21 cellular contexts compared by ENCODE assay signal in genomic region chr2:76921006-76921405, GRCh38.
DNase-seq lines count a peak whose midpoint lies in the region; ATAC-seq, FAIRE-seq and TF ChIP-seq lines count a peak whose summit lies in the region.
"Had no signal": no experiment of that assay in that cellular context is flagged by ENCODE, and none has a peak within 500 bp of the region (broad histone marks: within the 10 kb centered on the region; RNA-seq: fewer than 3 reads in every experiment).

No MANE protein-coding gene starts in this region.

- H4K8ac ChIP-seq in IMR-90 (ENCODE audit: low read depth in 2 of 2, low read length in 2 of 2) = no peak overlapping the region
- H4K8ac ChIP-seq in H1 (ENCODE audit: extremely low read depth, insufficient read depth, low read length) = no peak overlapping the region

- in situ Hi-C loops in IMR-90 (cut with MboI; ENCODE audit: low sequenced_read_pairs) = no loop called here

- intact Hi-C loops in IMR-90 (cut with micrococcal nuclease) = no loop called here

- H2AK5ac ChIP-seq in IMR-90 (ENCODE audit: low read depth, low read length) (no peak overlapping the region), H1 (ENCODE audit: low read depth, low read length) (no peak overlapping the region)

- no peak for TF ChIP-seq EP300 in A549 (IDR thresholded peaks at IDR 0.05)
- TF ChIP-seq EP300 in H1 (IDR thresholded peaks at IDR 0.05; ENCODE audit: borderline replicate concordance in 1 of 2, low read depth in 2 of 2, low read length in 2 of 2) = no peak

- H2AK9ac ChIP-seq in IMR-90 (replicated peaks; ENCODE audit: low read depth, low read length, poor library complexity) = no peak overlapping the region

- no peak overlapping the region for H3K27ac ChIP-seq in A549
- H3K27ac ChIP-seq in IMR-90 (ENCODE audit: insufficient read depth, low read length) = no peak overlapping the region
- H3K27ac ChIP-seq in H1 (ENCODE audit: low read depth, low read length) = no peak overlapping the region
- H3K27ac ChIP-seq: BLaER1 treated with 17β-estradiol and CSF1 and Interleukin-3, amounts not matched to agents 10 nM and 100 nM; C4-2B had no signal

- peak; percentile 46 for FAIRE-seq in A549 (lab: Jason Lieb, UNC)
- no peak for FAIRE-seq in H1 (lab: Jason Lieb, UNC)
- FAIRE-seq: A204.1, D721Med, G401.6, GM12891, GM19239 had no signal

- H3K4me1 ChIP-seq in A549 (no peaks in the 10 kb centered on the region), IMR-90 (ENCODE audit: control insufficient read depth, insufficient read depth, low read length) (no peaks in the 10 kb centered on the region), H1 (replicated peaks in 1 of 4; ENCODE audit: control insufficient read depth in 3 of 4, insufficient read depth in 4 of 4, low read length in 3 of 4) (no peaks in the 10 kb centered on the region)
- H3K4me1 ChIP-seq: Caco-2 had no signal

- H3K14ac ChIP-seq in IMR-90 (replicated peaks; ENCODE audit: low read depth, low read length) (no peak overlapping the region), H1 (ENCODE audit: insufficient read length) (no peak overlapping the region)

- no TSS peak for BruUV-seq in IMR-90 (replicated peaks; lab: Mats Ljungman, UMichigan)

- H2BK120ac ChIP-seq in IMR-90 (ENCODE audit: low read depth, low read length) (no peak overlapping the region), H1 (replicated peaks; ENCODE audit: low read depth, low read length) (no peak overlapping the region)

- H3K23ac ChIP-seq in IMR-90 (ENCODE audit: low read depth, low read length) = no peak overlapping the region
- no peak overlapping the region for H3K23ac ChIP-seq in H1 (ENCODE audit: insufficient read length)

- H2BK15ac ChIP-seq in IMR-90 (ENCODE audit: low read depth, low read length) (no peak overlapping the region), H1 (ENCODE audit: low read length) (no peak overlapping the region)

- no peak overlapping the region for H2BK20ac ChIP-seq in IMR-90 (ENCODE audit: low read depth, low read length)
- H2BK20ac ChIP-seq in H1 (ENCODE audit: low read length) = no peak overlapping the region

- H3K4ac ChIP-seq in IMR-90 (ENCODE audit: low read depth, low read length) (no peak overlapping the region), H1 (replicated peaks; ENCODE audit: insufficient read length, low read depth, low read length) (no peak overlapping the region)

- no peaks in the 10 kb centered on the region for H3K79me1 ChIP-seq in IMR-90 (ENCODE audit: low read depth in 1 of 2, low read length in 2 of 2)
- no peaks in the 10 kb centered on the region for H3K79me1 ChIP-seq in H1 (ENCODE audit: low read depth, low read length)

- H3K4me3 ChIP-seq in A549 (no peak overlapping the region), IMR-90 (ENCODE audit: insufficient read depth, low read depth, low read length) (no peak overlapping the region), H1 (ENCODE audit: extremely low read depth in 1 of 4, insufficient read depth in 2 of 4, low read depth in 3 of 4, low read length in 4 of 4) (no peak overlapping the region)
- H3K4me3 ChIP-seq: BLaER1 treated with 17β-estradiol and CSF1 and Interleukin-3, amounts not matched to agents 10 nM and 100 nM had no signal

- H4K5ac ChIP-seq in IMR-90 (ENCODE audit: low read depth, low read length) (no peak overlapping the region), H1 (ENCODE audit: insufficient read length, low read depth, low read length) (no peak overlapping the region)

- no peak for TF ChIP-seq POLR2A in A549 (IDR thresholded peaks at IDR 0.05; ENCODE audit: low read length)
- TF ChIP-seq POLR2A in IMR-90 (IDR thresholded peaks at IDR 0.05; ENCODE audit: low read depth, low read length) = no peak
- TF ChIP-seq POLR2A in H1 (IDR thresholded peaks at IDR 0.05; ENCODE audit: control extremely low read depth in 1 of 2, low read depth in 2 of 2, low read length in 2 of 2) = no peak

- no peak overlapping the region for H2BK5ac ChIP-seq in IMR-90 (ENCODE audit: low read depth, low read length, poor library complexity, severe bottlenecking)
- no peak overlapping the region for H2BK5ac ChIP-seq in H1 (ENCODE audit: low read depth, low read length)

- POLR2A ChIA-PET in A549 (lab: Yijun Ruan, JAX) (no interaction called here), IMR-90 (lab: Charles Lee; ENCODE audit: unreplicated experiment) (no interaction called here), H1 (lab: Charles Lee; ENCODE audit: partially characterized antibody) (no interaction called here)

- no peaks in the 10 kb centered on the region for H3K9me3 ChIP-seq in A549
- no peaks in the 10 kb centered on the region for H3K9me3 ChIP-seq in IMR-90 (ENCODE audit: control insufficient read depth, insufficient read depth, low read length)
- no peaks in the 10 kb centered on the region for H3K9me3 ChIP-seq in H1 (ENCODE audit: insufficient read depth in 2 of 2, low read depth in 1 of 2, low read length in 1 of 2)
- H3K9me3 ChIP-seq: Caco-2 had no signal

- H2AFZ ChIP-seq in IMR-90 (replicated peaks; ENCODE audit: low read length, poor library complexity) (no peak overlapping the region), H1 (ENCODE audit: low read length) (no peak overlapping the region)

- no peaks in the 10 kb centered on the region for H3K27me3 ChIP-seq in IMR-90 (ENCODE audit: control insufficient read depth, insufficient read depth, low read length)
- no peaks in the 10 kb centered on the region for H3K27me3 ChIP-seq in H1 (replicated peaks in 1 of 4; ENCODE audit: control insufficient read depth in 3 of 4, extremely low read depth in 1 of 4, insufficient read depth in 3 of 4, low read length in 3 of 4)
- H3K27me3 ChIP-seq: BLaER1 treated with 17β-estradiol and CSF1 and Interleukin-3, amounts not matched to agents 10 nM and 100 nM had no signal

- no peak overlapping the region for H4K91ac ChIP-seq in IMR-90 (ENCODE audit: insufficient read depth, low read depth, low read length)
- no peak overlapping the region for H4K91ac ChIP-seq in H1 (replicated peaks; ENCODE audit: insufficient read length, low read length)

- no peak overlapping the region for H3K56ac ChIP-seq in IMR-90 (ENCODE audit: extremely low read depth, insufficient read depth, low read length)
- no peak overlapping the region for H3K56ac ChIP-seq in H1 (replicated peaks; ENCODE audit: insufficient read length, low read depth, low read length)

- H3K9ac ChIP-seq in IMR-90 (ENCODE audit: low read depth, low read length) (no peak overlapping the region), H1 (replicated peaks in 1 of 4; ENCODE audit: extremely low read depth in 1 of 4, low read depth in 3 of 4, low read length in 3 of 4) (no peak overlapping the region)
- H3K9ac ChIP-seq: BLaER1 treated with 17β-estradiol and CSF1 and Interleukin-3, amounts not matched to agents 10 nM and 100 nM had no signal

- H3K36me3 ChIP-seq in IMR-90 (ENCODE audit: control insufficient read depth, insufficient read depth, low read length) (no peaks in the 10 kb centered on the region), H1 (ENCODE audit: control insufficient read depth in 2 of 4, insufficient read depth in 4 of 4, low read length in 3 of 4) (no peaks in the 10 kb centered on the region)
- H3K36me3 ChIP-seq: BLaER1 treated with 17β-estradiol and CSF1 and Interleukin-3, amounts not matched to agents 10 nM and 100 nM had no signal

- H3K4me2 ChIP-seq in A549 = no peak overlapping the region
- H3K4me2 ChIP-seq in IMR-90 (ENCODE audit: low read depth, low read length) = no peak overlapping the region
- no peak overlapping the region for H3K4me2 ChIP-seq in H1 (ENCODE audit: insufficient read depth in 1 of 2, low read depth in 2 of 2, low read length in 2 of 2)
- H3K4me2 ChIP-seq: BLaER1 treated with 17β-estradiol and CSF1 and Interleukin-3, amounts not matched to agents 10 nM and 100 nM had no signal

- no peaks in the 10 kb centered on the region for H3K9me1 ChIP-seq in IMR-90 (ENCODE audit: insufficient read depth, low read length)

- H3K18ac ChIP-seq in IMR-90 (ENCODE audit: low read depth, low read length) (no peak overlapping the region), H1 (ENCODE audit: extremely low read depth, low read length) (no peak overlapping the region)

- WGBS in A549 (ENCODE audit: missing lambda C conversion rate) = 0% methylated on average over 2 of the region's 2 CpGs
- WGBS in IMR-90 (ENCODE audit: extremely low coverage in 2 of 2, insufficient read length in 1 of 2), 2 experiments = no CpG with 5 or more reads among the region's 2 CpGs
- WGBS in H1 (ENCODE audit: extremely low coverage in 1 of 2, insufficient coverage in 1 of 2, insufficient read length in 1 of 2, insufficient replicate concordance in 2 of 2, low coverage in 1 of 2, low lambda C conversion rate in 2 of 2, missing lambda C conversion rate in 1 of 2), 2 experiments = 86% methylated on average over 2 of the region's 2 CpGs; no CpG with 5 or more reads in 1 of the 2 experiments

- H3K23me2 ChIP-seq in H1 (ENCODE audit: low read depth, low read length) = no peaks in the 10 kb centered on the region

- TF ChIP-seq RAD21 in A549 (conservative IDR thresholded peaks at IDR 0.05 in 1 of 2, IDR thresholded peaks at IDR 0.05 in 1 of 2) = no peak
- TF ChIP-seq RAD21 in IMR-90 (IDR thresholded peaks at IDR 0.05; ENCODE audit: low read length) = no peak
- TF ChIP-seq RAD21 in H1 (IDR thresholded peaks at IDR 0.05 in 1 of 2, conservative IDR thresholded peaks at IDR 0.05 in 1 of 2; ENCODE audit: low read depth in 2 of 2, low read length in 2 of 2) = no peak

- CTCF ChIA-PET in A549 (lab: Yijun Ruan, JAX) (no interaction called here), IMR-90 (lab: Yijun Ruan, JAX) (no interaction called here), H1 (lab: Charles Lee; ENCODE audit: partially characterized antibody) (no interaction called here)

- DNase-seq in A549 (ENCODE audit: low read depth in 1 of 2, low spot score in 1 of 2) = no peak
- DNase-seq in IMR-90 = no peak
- no peak for DNase-seq in H1 (ENCODE audit: low read depth in 1 of 2, low spot score in 2 of 2)
- no peak for DNase-seq in NCI-H2171 treated with DMSO at 0.1 percent for 48 hours (lab: John Stamatoyannopoulos, UW)
- DNase-seq: 8988T; AML-193; Caco-2; Calu3; CD4-positive, alpha-beta T cell; CD8-positive, alpha-beta T cell; DMS79 treated with DMSO at 0.1 percent for 48 hours; GF-D8 had no signal

- H2BK12ac ChIP-seq in H1 (ENCODE audit: low read depth, low read length) = no peak overlapping the region

- H4K20me1 ChIP-seq in IMR-90 (ENCODE audit: insufficient read depth, low read length) (no peaks in the 10 kb centered on the region), H1 (replicated peaks in 1 of 2; ENCODE audit: control insufficient read depth in 1 of 2, insufficient read depth in 2 of 2, low read length in 2 of 2) (no peaks in the 10 kb centered on the region)
- H4K20me1 ChIP-seq: BLaER1 treated with 17β-estradiol and CSF1 and Interleukin-3, amounts not matched to agents 10 nM and 100 nM had no signal

- no peaks in the 10 kb centered on the region for H3K79me2 ChIP-seq in H1 (ENCODE audit: control insufficient read depth in 1 of 2, insufficient read depth in 2 of 2, low read length in 2 of 2)

- dilution Hi-C loops in IMR-90 (cut with HindIII; ENCODE audit: low sequenced_read_pairs, unreplicated experiment) = no loop called here

- ATAC-seq in A549 = no peak
- no peak for ATAC-seq in IMR-90 (ENCODE audit: low read depth)
- ATAC-seq in HG03469 (IDR thresholded peaks at IDR 0.05; ENCODE audit: unreplicated experiment) = no peak
- no peak for ATAC-seq in HG03097 (IDR thresholded peaks at IDR 0.05; ENCODE audit: low FRiP score, unreplicated experiment)
- ATAC-seq: CD8-positive, alpha-beta T cell had no signal

- no peak for TF ChIP-seq CTCF in A549 (IDR thresholded peaks at IDR 0.05)
- TF ChIP-seq CTCF in IMR-90 (conservative IDR thresholded peaks at IDR 0.05; ENCODE audit: low read depth, low read length) = no peak
- no peak for TF ChIP-seq CTCF in H1 (IDR thresholded peaks at IDR 0.05; ENCODE audit: control extremely low read depth in 1 of 3, insufficient read depth in 1 of 3, low read depth in 1 of 3, low read length in 3 of 3)

Comparison
In these comparisons a context has a peak if more than half of its experiments do, and no peak if none do; other contexts are left out.
1. Of the 18 proteins assayed by ChIP-seq in both H1 and A549: peak only in H1: none; only in A549: none; in both: MAFK; in neither: 17.